In genomic region chr4:150321113-150321512, GRCh38 we compare ENCODE assay signal across 23 cellular contexts.
"Had no signal": no experiment of that assay in that cellular context is flagged by ENCODE, and none has a peak within 500 bp of the region (broad histone marks: within the 10 kb centered on the region; RNA-seq: fewer than 3 reads in every experiment).

No MANE protein-coding gene starts in this region.

- H3K27ac ChIP-seq: colonic mucosa, epithelial cell of prostate, left ventricle myocardium inferior, spleen, testis, uterus had no signal

- H3K9me3 Mint-ChIP-seq: activated naive CD8-positive, alpha-beta T cell treated with anti-CD3 and anti-CD28 coated beads, Interleukin-2, amount 10 ng/mL, durations not matched to agents 7 days and 5 days; immature natural killer cell; naive thymus-derived CD8-positive, alpha-beta T cell had no signal

- H3K27me3 Mint-ChIP-seq: activated naive CD8-positive, alpha-beta T cell treated with anti-CD3 and anti-CD28 coated beads, Interleukin-2, amount 10 ng/mL, durations not matched to agents 7 days and 5 days; naive thymus-derived CD8-positive, alpha-beta T cell; progenitor cell of endocrine pancreas had no signal

- FAIRE-seq: bronchial epithelial cell had no signal

- H3K27me3 ChIP-seq: colonic mucosa, spleen, testis, uterus had no signal

- H3K9me3 ChIP-seq: colonic mucosa, left ventricle myocardium inferior, spleen, testis, uterus had no signal

- H3K4me1 Mint-ChIP-seq: naive thymus-derived CD8-positive, alpha-beta T cell had no signal

- DNase-seq: activated CD4-positive, alpha-beta T cell treated with anti-CD3 and anti-CD28 coated beads for 4 hours; activated CD4-positive, alpha-beta T cell treated with anti-CD3 and anti-CD28 coated beads, Interleukin-2, amount 50 U/mL, for 48 hours; activated CD4-positive, CD25-positive, alpha-beta regulatory T cell; activated naive CD4-positive, alpha-beta T cell treated with Interleukin-2 at 50 U/mL for 16 hours; activated naive CD8-positive, alpha-beta T cell treated with anti-CD3 and anti-CD28 coated beads, Interleukin-2, amount 10 ng/mL, durations not matched to agents 7 days and 5 days; activated T-cell treated with anti-CD3 and anti-CD28 coated beads, Interleukin-2, amount 50 U/mL, for 48 hours; amniotic stem cell; colonic mucosa; foreskin fibroblast; immature natural killer cell; left ventricle myocardium inferior; naive thymus-derived CD8-positive, alpha-beta T cell; spleen; stimulated activated CD4-positive, alpha-beta T cell treated with anti-CD3 and anti-CD28 coated beads, Interleukin-4, amount 100 ng/mL, for 1 hour; stimulated activated naive CD4-positive, alpha-beta T cell; T-helper 9 cell; testis; trophoblast cell; uterus had no signal

- H3K36me3 ChIP-seq: colonic mucosa, uterus had no signal

- H3K4me3 Mint-ChIP-seq: activated naive CD8-positive, alpha-beta T cell treated with anti-CD3 and anti-CD28 coated beads, Interleukin-2, amount 10 ng/mL, durations not matched to agents 7 days and 5 days; immature natural killer cell; mesothelial cell of epicardium; naive thymus-derived CD8-positive, alpha-beta T cell had no signal

- H3K27ac Mint-ChIP-seq: activated naive CD8-positive, alpha-beta T cell treated with anti-CD3 and anti-CD28 coated beads, Interleukin-2, amount 10 ng/mL, durations not matched to agents 7 days and 5 days; immature natural killer cell; mesothelial cell of epicardium; naive thymus-derived CD8-positive, alpha-beta T cell; progenitor cell of endocrine pancreas had no signal

- H3K4me3 ChIP-seq: colonic mucosa, left ventricle myocardium inferior, spleen, testis, uterus had no signal

- H3K4me1 ChIP-seq: colonic mucosa, left ventricle myocardium inferior, spleen, testis, uterus had no signal
